Comparison of ENCODE assay signal across 10 cellular contexts in genomic region chr21:44006017-44006624, GRCh38. TPM values are rescaled to one million over a fixed set of nuclear protein-coding genes. Genes with fewer than 3 reads are reported as not detected.
DNase-seq lines count a peak whose midpoint lies in the region; ATAC-seq, FAIRE-seq and TF ChIP-seq lines count a peak whose summit lies in the region.
"Had no signal": no experiment of that assay in that cellular context is flagged by ENCODE, and none has a peak within 500 bp of the region (broad histone marks: within the 10 kb centered on the region; RNA-seq: fewer than 3 reads in every experiment).

No MANE protein-coding gene starts in this region.

- WGBS in pancreas, 2 donors, result 56 to 68% methylated on average over 9 of the region's 9 CpGs

- no peaks in the 10 kb centered on the region for H3K36me3 ChIP-seq in pancreas

- no peaks in the 10 kb centered on the region for H3K9me3 Mint-ChIP-seq in activated naive CD8-positive, alpha-beta T cell treated with anti-CD3 and anti-CD28 coated beads for 36 hours
- H3K9me3 Mint-ChIP-seq: activated CD4-positive, alpha-beta T cell treated with anti-CD3 and anti-CD28 coated beads, Interleukin-2, amount 10 ng/mL, durations not matched to agents 24 days and 14 days; neural crest cell had no signal

- ATAC-seq in pancreas, result peak in 3 of 4 donors; percentile 69 to 73 (median 71)

- DNase-seq in AG20443 (ENCODE audit: low spot score) (peak; percentile 95), SW 1271 (lab: John Stamatoyannopoulos, UW) (peak; percentile 53 to 69), foreskin melanocyte (peak; percentile 29), pancreas (no peak), GM19239 (ENCODE audit: insufficient read length, low spot score) (no peak), GM13977 (ENCODE audit: low spot score) (no peak)
- DNase-seq in stimulated activated naive CD4-positive, alpha-beta T cell (lab: John Stamatoyannopoulos, UW), result no peak
- no peak for DNase-seq in activated naive CD8-positive, alpha-beta T cell treated with anti-CD3 and anti-CD28 coated beads for 36 hours
- DNase-seq: activated CD4-positive, alpha-beta T cell treated with anti-CD3 and anti-CD28 coated beads, Interleukin-2, amount 10 ng/mL, durations not matched to agents 24 days and 14 days had no signal

- intact Hi-C loops in pancreas (cut with DNase I), result no loop called here

- no peak for TF ChIP-seq CTCF in pancreas (IDR thresholded peaks at IDR 0.05)
- TF ChIP-seq CTCF in GM13977 (IDR thresholded peaks at IDR 0.05; ENCODE audit: extremely low read depth, insufficient read depth, missing control alignments), result no peak

- H3K27ac Mint-ChIP-seq in activated naive CD8-positive, alpha-beta T cell treated with anti-CD3 and anti-CD28 coated beads for 36 hours, result no peak overlapping the region
- H3K27ac Mint-ChIP-seq: activated CD4-positive, alpha-beta T cell treated with anti-CD3 and anti-CD28 coated beads, Interleukin-2, amount 10 ng/mL, durations not matched to agents 24 days and 14 days had no signal

- H3K27me3 ChIP-seq in pancreas, result no peaks in the 10 kb centered on the region

- in situ Hi-C loops in GM13977 (cut with MboI; ENCODE audit: low pct_unique_long_range_greater_than_20kb, low sequenced_read_pairs, unreplicated experiment), result no loop called here

- FAIRE-seq in pancreas (lab: Jason Lieb, UNC) (no peak), GM19239 (lab: Jason Lieb, UNC) (no peak)

- H3K4me3 Mint-ChIP-seq in activated naive CD8-positive, alpha-beta T cell treated with anti-CD3 and anti-CD28 coated beads for 36 hours, result no peak overlapping the region
- H3K4me3 Mint-ChIP-seq: activated CD4-positive, alpha-beta T cell treated with anti-CD3 and anti-CD28 coated beads, Interleukin-2, amount 10 ng/mL, durations not matched to agents 24 days and 14 days; neural crest cell had no signal

- peaks cover 6% of the 10 kb centered on the region for H3K4me1 Mint-ChIP-seq in activated naive CD8-positive, alpha-beta T cell treated with anti-CD3 and anti-CD28 coated beads for 36 hours

- no peaks in the 10 kb centered on the region for H3K36me3 Mint-ChIP-seq in activated naive CD8-positive, alpha-beta T cell treated with anti-CD3 and anti-CD28 coated beads for 36 hours

- no peak overlapping the region for H3K4me3 ChIP-seq in pancreas

- no peak overlapping the region for H3K27ac ChIP-seq in pancreas

- peaks cover 0 to under 1% (median 0%) of the 10 kb centered on the region in 3 donors for H3K4me1 ChIP-seq in pancreas

- H3K27me3 Mint-ChIP-seq in activated naive CD8-positive, alpha-beta T cell treated with anti-CD3 and anti-CD28 coated beads for 36 hours, result no peaks in the 10 kb centered on the region

- no peaks in the 10 kb centered on the region for H3K9me3 ChIP-seq in pancreas

RNA-seq across cellular contexts. Expression of gene TRAPPC10, which starts 6.0 kb away (rescaled TPM):
- 10 to 100 TPM in 5 of 6 donors, 1 to 10 TPM in 1; 8.9 to 19.1 (median 12.3) TPM for total RNA-seq in pancreas
- polyA plus RNA-seq in pancreas, result 1 to 10 TPM; 7.2 to 7.8 TPM
- total RNA-seq in activated naive CD8-positive, alpha-beta T cell treated with anti-CD3 and anti-CD28 coated beads for 36 hours, result 10 to 100 TPM; 42.4 to 44.4 TPM

Comparison
In these comparisons a context has a peak if more than half of its experiments do, and no peak if none do; other contexts are left out.
1. DNase-seq: peak in AG20443 (single experiment), SW 1271 (2 of 2) and foreskin melanocyte (single experiment); none in pancreas (0 of 6), GM19239 (single experiment), stimulated activated naive CD4-positive, alpha-beta T cell (0 of 6), GM13977 (single experiment) and activated naive CD8-positive, alpha-beta T cell treated with anti-CD3 and anti-CD28 coated beads for 36 hours (single experiment).